ENCODE assay signal across 15 cellular contexts in genomic region chr13:70043685-70044084, GRCh38.
A peak's percentile ranks its signal among the peaks of the same experiment; 100 is the strongest.
DNase-seq lines count a peak whose midpoint lies in the region; ATAC-seq and TF ChIP-seq lines count a peak whose summit lies in the region.
"Had no signal": no experiment of that assay in that cellular context is flagged by ENCODE, and none has a peak within 500 bp of the region (broad histone marks: within the 10 kb centered on the region; RNA-seq: fewer than 3 reads in every experiment).

No MANE protein-coding gene starts in this region.

- H3K4me3 ChIP-seq in lower leg skin (ENCODE audit: low read depth, poor library complexity, severe bottlenecking): no peak overlapping the region
- H3K4me3 ChIP-seq in PC-9: no peak overlapping the region
- H3K4me3 ChIP-seq: lung had no signal

- H3K9me2 ChIP-seq in PC-9 (ENCODE audit: insufficient read depth): no peaks in the 10 kb centered on the region

- H3F3A ChIP-seq in PC-9 (ENCODE audit: insufficient read depth, low read depth): no peaks in the 10 kb centered on the region

- CTCF ChIA-PET in PC-9 (lab: Charles Lee): interaction anchor here (0.6 kb wide), 1 partner anchor 192 kb away, joined by 4 read pairs; no protein-coding TSS in a partner anchor

- ATAC-seq in GM21576 (IDR thresholded peaks at IDR 0.05; ENCODE audit: unreplicated experiment) (peak; percentile 53), HG03159 (IDR thresholded peaks at IDR 0.05; ENCODE audit: unreplicated experiment) (peak; percentile 78), left lobe of liver (no peak)
- ATAC-seq: T-cell had no signal

- POLR2A ChIA-PET in PC-9 (lab: Charles Lee; ENCODE audit: unreplicated experiment): no interaction called here

- H4K20me1 ChIP-seq in PC-9 (ENCODE audit: insufficient read depth): no peaks in the 10 kb centered on the region

- no peak overlapping the region for H3K27ac ChIP-seq in PC-9
- H3K27ac ChIP-seq: parathyroid adenoma had no signal

- H3K79me2 ChIP-seq in PC-9 (ENCODE audit: low read depth): no peaks in the 10 kb centered on the region
- H3K79me2 ChIP-seq: parathyroid adenoma had no signal

- TF ChIP-seq POLR2A in lower leg skin (IDR thresholded peaks at IDR 0.05): no peak

- no peak overlapping the region for H3K4me2 ChIP-seq in PC-9

- TF ChIP-seq CTCF in lower leg skin (IDR thresholded peaks at IDR 0.05): no peak
- TF ChIP-seq CTCF in PC-9 (conservative IDR thresholded peaks at IDR 0.05): no peak

- no peaks in the 10 kb centered on the region for H3K36me3 ChIP-seq in PC-9 (ENCODE audit: low read depth)

- no peaks in the 10 kb centered on the region for H3K9me3 ChIP-seq in PC-9 (ENCODE audit: insufficient read depth, low read depth)

- WGBS in lower leg skin, 2 donors: 87 to 95% methylated on average over 1 of the region's 1 CpG

- BruUV-seq in PC-9 (replicated peaks; lab: Mats Ljungman, UMichigan): no TSS peak

- in situ Hi-C loops in SK-MEL-5 (cut with HindIII; ENCODE audit: low pct_unique_long_range_greater_than_20kb, low sequenced_read_pairs): no loop called here

- H3K4me1 ChIP-seq in PC-9 (replicated peaks; ENCODE audit: insufficient read depth): no peaks in the 10 kb centered on the region
- H3K4me1 ChIP-seq: parathyroid adenoma had no signal

- DNase-seq in ELR (ENCODE audit: low read depth) (peak; percentile 52), SK-MEL-5 (ENCODE audit: low read depth, low spot score) (peak; percentile 42), left lobe of liver (ENCODE audit: low spot score) (no peak), T-helper 1 cell (no peak), lower leg skin (ENCODE audit: low spot score in 2 of 2) (no peak), PC-9 (no peak)
- DNase-seq: activated naive CD8-positive, alpha-beta T cell treated with anti-CD3 and anti-CD28 coated beads for 36 hours; dermis blood vessel endothelial cell; DND-41; stimulated activated CD4-positive, alpha-beta T cell treated with anti-CD3 and anti-CD28 coated beads, Interleukin-4, amount 100 ng/mL, for 1 hour; T-cell had no signal

- no peaks in the 10 kb centered on the region for H3K27me3 ChIP-seq in PC-9 (ENCODE audit: insufficient read depth, low read depth)

- intact Hi-C loops in lower leg skin (cut with DNase I; ENCODE audit: low total_unique reads) (no loop called here), PC-9 (cut with micrococcal nuclease; ENCODE audit: unreplicated experiment) (no loop called here)

- H2AFZ ChIP-seq in PC-9: no peak overlapping the region
- H2AFZ ChIP-seq: parathyroid adenoma had no signal

Comparison
In these comparisons a context has a peak if more than half of its experiments do, and no peak if none do; other contexts are left out.
1. DNase-seq: peak in ELR (single experiment) and SK-MEL-5 (single experiment); none in left lobe of liver (single experiment), T-helper 1 cell (0 of 5), lower leg skin (0 of 2) and PC-9 (0 of 2).